9 cellular contexts compared by ENCODE assay signal in the genomic region with DNA sequence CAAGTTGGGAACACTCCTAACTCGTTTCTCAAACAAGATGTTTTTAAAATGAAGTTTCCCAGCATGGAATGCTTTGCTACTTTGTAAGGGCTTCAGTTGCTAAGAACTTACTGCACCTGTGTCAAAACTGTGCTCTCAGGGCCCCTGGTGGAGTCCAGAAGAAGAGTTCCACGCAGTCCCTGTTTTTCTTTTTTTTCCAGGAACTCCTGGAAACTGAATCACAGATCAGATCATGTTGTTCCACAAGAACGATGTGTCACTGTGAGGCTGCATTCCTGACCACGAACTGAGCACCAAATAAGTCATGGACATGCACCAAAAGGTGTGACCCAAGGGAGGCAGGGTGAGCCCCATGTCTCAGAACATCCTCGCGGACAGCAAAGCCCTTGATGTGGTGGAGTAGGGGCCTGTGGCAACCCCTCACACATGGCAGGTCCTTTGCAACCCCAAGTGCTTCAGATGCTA.
DNase-seq lines count a peak whose midpoint lies in the region; ATAC-seq, FAIRE-seq and TF ChIP-seq lines count a peak whose summit lies in the region.
"Had no signal": no experiment of that assay in that cellular context is flagged by ENCODE, and none has a peak within 500 bp of the region (broad histone marks: within the 10 kb centered on the region; RNA-seq: fewer than 3 reads in every experiment).

No MANE protein-coding gene starts in this region.

- peak; percentile 65 for ATAC-seq in K562
- ATAC-seq in GM19351 (IDR thresholded peaks at IDR 0.05; ENCODE audit: unreplicated experiment) = no peak
- ATAC-seq: activated T-helper 17 cell treated with anti-CD3 and anti-CD28 coated beads, Interleukin-2, amount 50 U/mL, for 72 hours had no signal

- TF ChIP-seq EP300 in K562 (IDR thresholded peaks at IDR 0.05; ENCODE audit: low read length) = peak; percentile 36; the same call in 1 of the 2 replicates

- TF ChIP-seq POLR2A in K562 (conservative IDR thresholded peaks at IDR 0.05) (no peak), testis (IDR thresholded peaks at IDR 0.05) (no peak)

- H3K36me3 ChIP-seq in K562 (ENCODE audit: control insufficient read depth, insufficient read depth, low read length) = no peaks in the 10 kb centered on the region
- H3K36me3 ChIP-seq in keratinocyte (ENCODE audit: control insufficient read depth in 2 of 2, extremely low read depth in 1 of 2, insufficient read depth in 2 of 2, low read length in 2 of 2) = no peaks in the 10 kb centered on the region
- no peaks in the 10 kb centered on the region for H3K36me3 ChIP-seq in testis (ENCODE audit: low read depth, missing control alignments)

- peak in 2 of 3 experiments; percentile 44 to 46; a peak in 4 of 6 replicates for TF ChIP-seq CTCF in K562 (IDR thresholded peaks at IDR 0.05 in 2 of 3, conservative IDR thresholded peaks at IDR 0.05 in 1 of 3; ENCODE audit: insufficient read depth in 2 of 3, low read depth in 1 of 3, low read length in 3 of 3)
- peak in 2 of 3 experiments; percentile 29 to 35 for TF ChIP-seq CTCF in keratinocyte (optimal IDR thresholded peaks at IDR 0.05 in 1 of 3, IDR thresholded peaks at IDR 0.05 in 1 of 3, conservative IDR thresholded peaks at IDR 0.05 in 1 of 3; ENCODE audit: extremely low read depth in 1 of 3, insufficient read depth in 2 of 3, low read length in 3 of 3)
- TF ChIP-seq CTCF in testis (IDR thresholded peaks at IDR 0.05) = no peak

- H3K9ac ChIP-seq in K562 (ENCODE audit: insufficient read depth in 1 of 2, low read depth in 2 of 2, low read length in 2 of 2) (no peak overlapping the region), keratinocyte (ENCODE audit: control insufficient read depth, extremely low read depth, insufficient read depth, low read length) (no peak overlapping the region)

- H4K20me1 ChIP-seq in K562 (replicated peaks; ENCODE audit: control insufficient read depth, insufficient read depth, low read length) (no peaks in the 10 kb centered on the region), keratinocyte (ENCODE audit: control insufficient read depth, extremely low read depth, insufficient read depth, low read length) (no peaks in the 10 kb centered on the region)

- DNase-seq in HTR-8/SVneo (ENCODE audit: insufficient read length, low spot score) (peak; percentile 52), K562 (ENCODE audit: extremely low read depth in 1 of 4, low spot score in 3 of 4) (peak; percentile 37 to 53 (median 42)), keratinocyte (ENCODE audit: low read depth, low spot score) (peak; percentile 76), testis (peak; percentile 21), epidermal melanocyte (ENCODE audit: insufficient read length, low spot score) (no peak), NOMO-1 treated with dmso at 0.1 percent for 144 hours (lab: John Stamatoyannopoulos, UW; ENCODE audit: unreplicated experiment) (no peak)
- DNase-seq: stimulated activated CD8-positive, alpha-beta memory T cell treated with anti-CD3 and anti-CD28 coated beads, Interleukin-4, amount 100 ng/mL, for 48 hours had no signal

- POLR2A ChIA-PET in K562 (lab: Yijun Ruan, JAX) = interaction anchor here (1.3 kb wide), 1 partner anchor 16 kb away, joined by 3 read pairs; no protein-coding TSS in a partner anchor

- CTCF ChIA-PET in K562 (lab: Yijun Ruan, JAX; ENCODE audit: low intra/inter-chr PET ratio) = interaction anchor here (0.7 to 0.9 kb wide), 2 partner anchors 16 to 682 kb away, joined by 3 read pairs; no protein-coding TSS in a partner anchor

- H3K4me3 ChIP-seq in K562 = no peak overlapping the region
- no peak overlapping the region for H3K4me3 ChIP-seq in keratinocyte (ENCODE audit: control insufficient read depth in 2 of 3, extremely low read depth in 1 of 3, insufficient read depth in 2 of 3, low read depth in 1 of 3, low read length in 3 of 3)
- H3K4me3 ChIP-seq in testis = no peak overlapping the region

- intact Hi-C loops in K562 (cut with micrococcal nuclease) (no loop called here), testis (cut with DNase I; ENCODE audit: low total_unique reads) (no loop called here)

- H3K27ac ChIP-seq in K562 (ENCODE audit: extremely low read depth, low read depth, low read length) = no peak overlapping the region
- H3K27ac ChIP-seq in keratinocyte (ENCODE audit: control insufficient read depth, insufficient read depth, low read length) = no peak overlapping the region
- H3K27ac ChIP-seq in testis = no peak overlapping the region

- peaks cover 7 to 17% of the 10 kb centered on the region in 2 experiments; a peak in 4 of 5 replicates for H3K4me1 ChIP-seq in K562 (replicated peaks in 1 of 2; ENCODE audit: control insufficient read depth in 2 of 2, insufficient read depth in 2 of 2, low read length in 2 of 2)
- peaks cover 7% of the 10 kb centered on the region for H3K4me1 ChIP-seq in keratinocyte (ENCODE audit: control insufficient read depth, extremely low read depth, insufficient read depth, low read length)
- peaks cover 12% of the 10 kb centered on the region for H3K4me1 ChIP-seq in testis

- H3K27me3 ChIP-seq in K562 (ENCODE audit: control insufficient read depth in 2 of 2, insufficient read depth in 2 of 2, low read length in 2 of 2) (peaks cover 4 to 28% of the 10 kb centered on the region in 2 experiments; a peak in 4 of 5 replicates), keratinocyte (ENCODE audit: control insufficient read depth, extremely low read depth, insufficient read depth, low read length) (no peaks in the 10 kb centered on the region), testis (no peaks in the 10 kb centered on the region)

- peak; percentile 13 to 45; a peak in 2 of 4 replicates for TF ChIP-seq RAD21 in K562 (CRISPR knock-in tag; conservative IDR thresholded peaks at IDR 0.05 in 1 of 2, IDR thresholded peaks at IDR 0.05 in 1 of 2)

- in situ Hi-C loops in K562 (cut with MboI) = no loop called here

- dilution Hi-C loops in keratinocyte (cut with MboI; ENCODE audit: extremely low pct_ligation_motif_present, low sequenced_read_pairs) = no loop called here

- H3K9me1 ChIP-seq in K562 (ENCODE audit: control insufficient read depth, insufficient read depth, low read length) (no peaks in the 10 kb centered on the region), keratinocyte (ENCODE audit: control insufficient read depth, extremely low read depth, insufficient read depth, low read length) (no peaks in the 10 kb centered on the region)

- no peak overlapping the region for H2AFZ ChIP-seq in K562 (ENCODE audit: low read depth, low read length)
- no peak overlapping the region for H2AFZ ChIP-seq in keratinocyte (ENCODE audit: control insufficient read depth, low read length)

- WGBS in K562 (ENCODE audit: insufficient coverage, low coverage, missing lambda C conversion rate) = 3% methylated on average over 6 of the region's 6 CpGs
- WGBS in testis, 2 donors = 28 to 31% methylated on average over 6 of the region's 6 CpGs

- no peaks in the 10 kb centered on the region for H3K79me2 ChIP-seq in K562 (ENCODE audit: control insufficient read depth, insufficient read depth, low read length)
- no peaks in the 10 kb centered on the region for H3K79me2 ChIP-seq in keratinocyte (ENCODE audit: control insufficient read depth, insufficient read depth, low read length)

- H3K4me2 ChIP-seq in K562 (ENCODE audit: insufficient read depth, low read length) (peak overlapping the region; percentile 39; the same call in 1 of the 2 replicates), keratinocyte (ENCODE audit: control insufficient read depth, extremely low read depth, insufficient read depth, low read depth, low read length) (no peak overlapping the region)

- FAIRE-seq in HTR-8/SVneo (lab: Jason Lieb, UNC) (peak; percentile 74), K562 (lab: Jason Lieb, UNC) (peak; percentile 29), keratinocyte (lab: Jason Lieb, UNC) (peak; percentile 46)

- no peaks in the 10 kb centered on the region for H3K9me3 ChIP-seq in K562 (replicated peaks; ENCODE audit: control insufficient read depth, insufficient read depth, low read depth, low read length)
- H3K9me3 ChIP-seq in keratinocyte (ENCODE audit: control insufficient read depth, low read depth, low read length) = no peaks in the 10 kb centered on the region
- H3K9me3 ChIP-seq in testis = no peaks in the 10 kb centered on the region

- BruUV-seq in K562 (replicated peaks; lab: Mats Ljungman, UMichigan) = no TSS peak

TF ChIP-seq in K562, 482 proteins besides CTCF, POLR2A, EP300 and RAD21 (continues in another document):
- TF ChIP-seq RBM15 (IDR thresholded peaks at IDR 0.05; ENCODE audit: insufficient read depth, low read length) (no peak), CREBBP (IDR thresholded peaks at IDR 0.05; ENCODE audit: low read depth, low read length) (no peak), ZNF778 (CRISPR knock-in tag; IDR thresholded peaks at IDR 0.05) (no peak), JUN (IDR thresholded peaks at IDR 0.05; ENCODE audit: borderline replicate concordance, low read depth, low read length) (0 out of 2 replicates have a peak, but pooled peaks have one; percentile 38), JUN (CRISPR knock-in tag; IDR thresholded peaks at IDR 0.05; ENCODE audit: borderline replicate concordance) (no peak), ZNF3 (CRISPR knock-in tag; IDR thresholded peaks at IDR 0.05) (no peak), ELF1 (tag; IDR thresholded peaks at IDR 0.05) (no peak), POU5F1 (IDR thresholded peaks at IDR 0.05; ENCODE audit: borderline replicate concordance, low read depth, low read length, partially characterized antibody) (no peak), GABPA (tag; conservative IDR thresholded peaks at IDR 0.05; ENCODE audit: low read depth) (no peak), NFXL1 (CRISPR knock-in tag; IDR thresholded peaks at IDR 0.05) (no peak)
- TF ChIP-seq, protein P1, sequence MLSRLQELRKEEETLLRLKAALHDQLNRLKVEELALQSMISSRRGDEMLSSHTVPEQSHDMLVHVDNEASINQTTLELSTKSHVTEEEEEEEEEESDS (CRISPR knock-in tag; IDR thresholded peaks at IDR 0.05) = no peak
- TF ChIP-seq, protein P2, sequence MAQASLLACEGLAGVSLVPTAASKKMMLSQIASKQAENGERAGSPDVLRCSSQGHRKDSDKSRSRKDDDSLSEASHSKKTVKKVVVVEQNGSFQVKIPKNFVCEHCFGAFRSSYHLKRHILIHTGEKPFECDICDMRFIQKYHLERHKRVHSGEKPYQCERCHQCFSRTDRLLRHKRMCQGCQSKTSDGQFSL (CRISPR knock-in tag; IDR thresholded peaks at IDR 0.05) = no peak
- TF ChIP-seq, protein P2 (tag; IDR thresholded peaks at IDR 0.05) = no peak
- TF ChIP-seq, protein P3, sequence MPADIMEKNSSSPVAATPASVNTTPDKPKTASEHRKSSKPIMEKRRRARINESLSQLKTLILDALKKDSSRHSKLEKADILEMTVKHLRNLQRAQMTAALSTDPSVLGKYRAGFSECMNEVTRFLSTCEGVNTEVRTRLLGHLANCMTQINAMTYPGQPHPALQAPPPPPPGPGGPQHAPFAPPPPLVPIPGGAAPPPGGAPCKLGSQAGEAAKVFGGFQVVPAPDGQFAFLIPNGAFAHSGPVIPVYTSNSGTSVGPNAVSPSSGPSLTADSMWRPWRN (IDR thresholded peaks at IDR 0.05; ENCODE audit: low read depth) = no peak

Comparison
In these comparisons a context has a peak if more than half of its experiments do, and no peak if none do; other contexts are left out.
1. DNase-seq: peak in HTR-8/SVneo (single experiment), K562 (4 of 4), keratinocyte (single experiment) and testis (single experiment); none in epidermal melanocyte (single experiment) and NOMO-1 treated with dmso at 0.1 percent for 144 hours (single experiment).
2. CTCF ChIP-seq: peak in K562 (2 of 3) and keratinocyte (2 of 3); none in testis (0 of 3).